Comparison of ENCODE assay signal across 21 cellular contexts in genomic region chr20:5033566-5033965, GRCh38. TPM values are rescaled to one million over a fixed set of nuclear protein-coding genes. Genes with fewer than 3 reads are reported as not detected.
DNase-seq lines count a peak whose midpoint lies in the region; ATAC-seq and TF ChIP-seq lines count a peak whose summit lies in the region.
"Had no signal": no experiment of that assay in that cellular context is flagged by ENCODE, and none has a peak within 500 bp of the region (broad histone marks: within the 10 kb centered on the region; RNA-seq: fewer than 3 reads in every experiment).

No MANE protein-coding gene starts in this region.

- in situ Hi-C loops in GM13976 (cut with MboI; ENCODE audit: low sequenced_read_pairs, unreplicated experiment) = no loop called here

- intact Hi-C loops in activated naive CD4-positive, alpha-beta T cell treated with anti-CD3 and anti-CD28 coated beads for 36 hours (cut with micrococcal nuclease) = no loop called here

- TF ChIP-seq CTCF in GM13976 (IDR thresholded peaks at IDR 0.05; ENCODE audit: borderline replicate concordance, control extremely low read depth, extremely low read depth, insufficient read depth, missing control alignments) = no peak

- no peaks in the 10 kb centered on the region for H3K9me3 Mint-ChIP-seq in effector memory CD8-positive, alpha-beta T cell
- no peaks in the 10 kb centered on the region for H3K9me3 Mint-ChIP-seq in activated naive CD4-positive, alpha-beta T cell treated with anti-CD3 and anti-CD28 coated beads for 36 hours
- H3K9me3 Mint-ChIP-seq: stimulated activated memory B cell treated with anti-CD40 and anti-IgM and Interleukin-4, amounts not matched to agents 10 μg/mL and 1 μg/mL and 100 μg/mL, for 72 hours had no signal

- no peaks in the 10 kb centered on the region for H3K27me3 Mint-ChIP-seq in effector memory CD8-positive, alpha-beta T cell
- no peaks in the 10 kb centered on the region for H3K27me3 Mint-ChIP-seq in activated naive CD4-positive, alpha-beta T cell treated with anti-CD3 and anti-CD28 coated beads for 36 hours (ENCODE audit: low read depth)
- H3K27me3 Mint-ChIP-seq: stimulated activated memory B cell treated with anti-CD40 and anti-IgM and Interleukin-4, amounts not matched to agents 10 μg/mL and 1 μg/mL and 100 μg/mL, for 72 hours had no signal

- CTCF ChIA-PET in activated naive CD4-positive, alpha-beta T cell treated with anti-CD3 and anti-CD28 coated beads for 36 hours (lab: Charles Lee) = interaction anchor here (1.4 kb wide), 1 partner anchor 23 kb away, joined by 5 read pairs; no protein-coding TSS in a partner anchor

- no peak overlapping the region for H3K4me3 Mint-ChIP-seq in effector memory CD8-positive, alpha-beta T cell
- H3K4me3 Mint-ChIP-seq in activated naive CD4-positive, alpha-beta T cell treated with anti-CD3 and anti-CD28 coated beads for 36 hours = no peak overlapping the region
- H3K4me3 Mint-ChIP-seq: stimulated activated memory B cell treated with anti-CD40 and anti-IgM and Interleukin-4, amounts not matched to agents 10 μg/mL and 1 μg/mL and 100 μg/mL, for 72 hours had no signal

- peak overlapping the region; percentile 6 to 58 for H3K27ac Mint-ChIP-seq in effector memory CD8-positive, alpha-beta T cell
- no peak overlapping the region for H3K27ac Mint-ChIP-seq in activated naive CD4-positive, alpha-beta T cell treated with anti-CD3 and anti-CD28 coated beads for 36 hours
- H3K27ac Mint-ChIP-seq: stimulated activated memory B cell treated with anti-CD40 and anti-IgM and Interleukin-4, amounts not matched to agents 10 μg/mL and 1 μg/mL and 100 μg/mL, for 72 hours had no signal

- peak; percentile 62 for DNase-seq in AG20443 (ENCODE audit: low spot score)
- peak; percentile 35 for DNase-seq in RPMI7951 (ENCODE audit: low read depth)
- DNase-seq in effector memory CD8-positive, alpha-beta T cell = no peak
- DNase-seq in non-pigmented ciliary epithelial cell (ENCODE audit: low read depth) = peak; percentile 18
- no peak for DNase-seq in activated naive CD4-positive, alpha-beta T cell treated with anti-CD3 and anti-CD28 coated beads for 36 hours
- no peak for DNase-seq in GM13976 (ENCODE audit: low spot score)
- DNase-seq in NCI-H2196 treated with DMSO at 0.1 percent for 48 hours (lab: John Stamatoyannopoulos, UW; ENCODE audit: unreplicated experiment) = no peak
- DNase-seq in stimulated activated CD4-positive, alpha-beta T cell treated with anti-CD3 and anti-CD28 coated beads, Interleukin-1b, Interleukin-23, amount 100 ng/mL, for 48 hours = no peak
- DNase-seq: activated CD4-positive, alpha-beta T cell treated with anti-CD3 and anti-CD28 coated beads, Interleukin-2, amount 50 U/mL, for 4 hours; activated gamma-delta T cell treated with Interleukin-2 at 50 U/mL for 16 hours; anterior cingulate cortex; left colon; NCI-H1092; NCI-H2081 treated with DMSO at 0.1 percent for 48 hours; NCI-H510A; right cardiac atrium; Right ventricle myocardium superior; T-helper 1 cell; thyroid gland had no signal

- no peak for ATAC-seq in effector memory CD8-positive, alpha-beta T cell (replicated peaks)
- ATAC-seq: foreskin keratinocyte; left colon; right cardiac atrium; stimulated activated memory B cell treated with anti-CD40 and anti-IgM and Interleukin-4, amounts not matched to agents 10 μg/mL and 1 μg/mL and 100 μg/mL, for 72 hours had no signal

- peaks cover 5% of the 10 kb centered on the region for H3K36me3 Mint-ChIP-seq in effector memory CD8-positive, alpha-beta T cell (ENCODE audit: insufficient read depth)
- H3K36me3 Mint-ChIP-seq in activated naive CD4-positive, alpha-beta T cell treated with anti-CD3 and anti-CD28 coated beads for 36 hours (ENCODE audit: low read depth) = no peaks in the 10 kb centered on the region
- H3K36me3 Mint-ChIP-seq: stimulated activated memory B cell treated with anti-CD40 and anti-IgM and Interleukin-4, amounts not matched to agents 10 μg/mL and 1 μg/mL and 100 μg/mL, for 72 hours had no signal

- H3K4me1 Mint-ChIP-seq in effector memory CD8-positive, alpha-beta T cell (ENCODE audit: low read depth in 2 of 2) = peaks cover 6 to 11% of the 10 kb centered on the region in 2 donors
- H3K4me1 Mint-ChIP-seq in activated naive CD4-positive, alpha-beta T cell treated with anti-CD3 and anti-CD28 coated beads for 36 hours (ENCODE audit: low read depth) = peaks cover 2% of the 10 kb centered on the region

RNA-seq across cellular contexts. Expression of gene SLC23A2, which starts 32.3 kb away (rescaled TPM):
- 13.9 and 14.9 TPM in 2 replicates for total RNA-seq in RPMI7951 (2014; rRNA removed; shearing (Covaris generic))
- 10 to 100 TPM; 16.4 to 18.1 TPM for total RNA-seq in activated naive CD4-positive, alpha-beta T cell treated with anti-CD3 and anti-CD28 coated beads for 36 hours

Comparison
In these comparisons a context has a peak if more than half of its experiments do, and no peak if none do; other contexts are left out.
1. DNase-seq: peak in AG20443 (single experiment), RPMI7951 (single experiment) and non-pigmented ciliary epithelial cell (single experiment); none in effector memory CD8-positive, alpha-beta T cell (0 of 3), activated naive CD4-positive, alpha-beta T cell treated with anti-CD3 and anti-CD28 coated beads for 36 hours (single experiment), GM13976 (single experiment), NCI-H2196 treated with DMSO at 0.1 percent for 48 hours (single experiment) and stimulated activated CD4-positive, alpha-beta T cell treated with anti-CD3 and anti-CD28 coated beads, Interleukin-1b, Interleukin-23, amount 100 ng/mL, for 48 hours (single experiment).